16 cellular contexts compared by ENCODE assay signal in genomic region chr4:100391913-100392312, GRCh38.
DNase-seq lines count a peak whose midpoint lies in the region; ATAC-seq and TF ChIP-seq lines count a peak whose summit lies in the region.
"Had no signal": no experiment of that assay in that cellular context is flagged by ENCODE, and none has a peak within 500 bp of the region (broad histone marks: within the 10 kb centered on the region; RNA-seq: fewer than 3 reads in every experiment).

No MANE protein-coding gene starts in this region.

- no TSS peak for BruUV-seq in PC-3 (replicated peaks; lab: Mats Ljungman, UMichigan)

- no peaks in the 10 kb centered on the region for H3K79me2 ChIP-seq in PC-3 (ENCODE audit: low read length)

- H3K36me3 ChIP-seq in PC-3 (ENCODE audit: low read depth, low read length), result no peaks in the 10 kb centered on the region
- no peaks in the 10 kb centered on the region for H3K36me3 ChIP-seq in right atrium auricular region
- no peaks in the 10 kb centered on the region for H3K36me3 ChIP-seq in upper lobe of right lung
- H3K36me3 ChIP-seq: cardiac muscle cell had no signal

- H3K27me3 Mint-ChIP-seq in activated T-helper 1 cell treated with anti-CD3 and anti-CD28 coated beads, Interleukin-12 subunit alpha, Interleukin-12 subunit beta, Interleukin-2, Interleukin-4 antibody, amounts not matched to agents 30 ng/mL and 10 ng/mL and 1 ng/mL, durations not matched to agents 14 hours and 24 hours and 36 hours (ENCODE audit: insufficient read depth), result peaks cover 6% of the 10 kb centered on the region

- no peaks in the 10 kb centered on the region for H3K9me2 ChIP-seq in PC-3 (replicated peaks; ENCODE audit: low read length)

- H3K4me1 Mint-ChIP-seq in activated T-helper 1 cell treated with anti-CD3 and anti-CD28 coated beads, Interleukin-12 subunit alpha, Interleukin-12 subunit beta, Interleukin-2, Interleukin-4 antibody, amounts not matched to agents 30 ng/mL and 10 ng/mL and 1 ng/mL, durations not matched to agents 14 hours and 24 hours and 36 hours (ENCODE audit: low read depth), result peaks cover 5% of the 10 kb centered on the region
- H3K4me1 Mint-ChIP-seq: mesothelial cell of epicardium had no signal

- CTCF ChIA-PET in PC-3 (lab: Charles Lee), result no interaction called here

- ATAC-seq in PC-3 (peak; percentile 81), upper lobe of right lung (no peak)

- no peaks in the 10 kb centered on the region for H3K4me1 ChIP-seq in PC-3 (ENCODE audit: insufficient read depth, low read length)
- no peaks in the 10 kb centered on the region for H3K4me1 ChIP-seq in right atrium auricular region
- H3K4me1 ChIP-seq in upper lobe of right lung, result no peaks in the 10 kb centered on the region

- no peaks in the 10 kb centered on the region for H4K20me1 ChIP-seq in PC-3 (ENCODE audit: low read length)

- H3K4me3 ChIP-seq in PC-3 (ENCODE audit: low read length) (no peak overlapping the region), fibroblast of mammary gland (ENCODE audit: control insufficient read depth, low read depth, low read length) (no peak overlapping the region), right atrium auricular region (no peak overlapping the region), upper lobe of right lung (no peak overlapping the region)
- H3K4me3 ChIP-seq: cardiac muscle cell had no signal

- TF ChIP-seq CTCF in PC-3 (conservative IDR thresholded peaks at IDR 0.05; ENCODE audit: low read depth, low read length), result no peak
- no peak for TF ChIP-seq CTCF in fibroblast of mammary gland (conservative IDR thresholded peaks at IDR 0.05; ENCODE audit: control insufficient read depth, insufficient read depth, low read depth, low read length)
- TF ChIP-seq CTCF in right atrium auricular region (IDR thresholded peaks at IDR 0.05), result no peak
- TF ChIP-seq CTCF in upper lobe of right lung (IDR thresholded peaks at IDR 0.05), result no peak

- H3K27me3 ChIP-seq in PC-3 (ENCODE audit: low read length), result no peaks in the 10 kb centered on the region
- H3K27me3 ChIP-seq in right atrium auricular region, result no peaks in the 10 kb centered on the region
- no peaks in the 10 kb centered on the region for H3K27me3 ChIP-seq in upper lobe of right lung
- H3K27me3 ChIP-seq: cardiac muscle cell had no signal

- H3K4me2 ChIP-seq in PC-3 (ENCODE audit: low read length), result no peak overlapping the region

- 0 out of 2 replicates have a peak overlapping the region, but pooled peaks have one; percentile 16 for H3K27ac ChIP-seq in PC-3 (ENCODE audit: low read length)
- H3K27ac ChIP-seq in right atrium auricular region, result no peak overlapping the region
- H3K27ac ChIP-seq in upper lobe of right lung, result no peak overlapping the region
- H3K27ac ChIP-seq: cardiac muscle cell had no signal

- DNase-seq in AG08396 (ENCODE audit: low spot score), result peak; percentile 5
- peak; percentile 55 for DNase-seq in HCEC 1CT
- peak; percentile 61 for DNase-seq in PC-3
- DNase-seq in fibroblast of mammary gland (ENCODE audit: low read depth), result peak; percentile 69
- DNase-seq in right atrium auricular region (ENCODE audit: low spot score), result no peak
- no peak for DNase-seq in activated T-helper 1 cell treated with anti-CD3 and anti-CD28 coated beads, Interleukin-12 subunit alpha, Interleukin-12 subunit beta, Interleukin-2, Interleukin-4 antibody, amounts not matched to agents 30 ng/mL and 10 ng/mL and 1 ng/mL, durations not matched to agents 14 hours and 24 hours and 36 hours (ENCODE audit: low spot score)
- DNase-seq in amniotic stem cell (lab: John Stamatoyannopoulos, UW), result no peak
- DNase-seq in upper lobe of right lung, result no peak
- DNase-seq: activated CD4-positive, alpha-beta T cell treated with anti-CD3 and anti-CD28 coated beads for 48 hours; activated T-cell treated with anti-CD3 and anti-CD28 coated beads, Interleukin-2, amount 50 U/mL, for 72 hours; AML-193; DMS53; H7; NCI-H187 treated with DMSO at 0.1 percent for 48 hours had no signal

- no peak overlapping the region for H3K9ac ChIP-seq in PC-3 (ENCODE audit: low read length)

- no peak overlapping the region for H3K27ac Mint-ChIP-seq in activated T-helper 1 cell treated with anti-CD3 and anti-CD28 coated beads, Interleukin-12 subunit alpha, Interleukin-12 subunit beta, Interleukin-2, Interleukin-4 antibody, amounts not matched to agents 30 ng/mL and 10 ng/mL and 1 ng/mL, durations not matched to agents 14 hours and 24 hours and 36 hours
- H3K27ac Mint-ChIP-seq: activated T-cell treated with anti-CD3 and anti-CD28 coated beads, Interleukin-2, amount 50 U/mL, for 72 hours; mesothelial cell of epicardium had no signal

- intact Hi-C loops in PC-3 (cut with micrococcal nuclease) (no loop called here), upper lobe of right lung (cut with DNase I) (no loop called here)
- intact Hi-C loops in activated T-helper 1 cell treated with anti-CD3 and anti-CD28 coated beads, Interleukin-12 subunit alpha, Interleukin-12 subunit beta, Interleukin-2, Interleukin-4 antibody, amounts not matched to agents 30 ng/mL and 10 ng/mL and 1 ng/mL, durations not matched to agents 14 hours and 24 hours and 36 hours (cut with micrococcal nuclease), result no loop called here

- no peaks in the 10 kb centered on the region for H3K9me3 Mint-ChIP-seq in activated T-helper 1 cell treated with anti-CD3 and anti-CD28 coated beads, Interleukin-12 subunit alpha, Interleukin-12 subunit beta, Interleukin-2, Interleukin-4 antibody, amounts not matched to agents 30 ng/mL and 10 ng/mL and 1 ng/mL, durations not matched to agents 14 hours and 24 hours and 36 hours
- H3K9me3 Mint-ChIP-seq: activated T-cell treated with anti-CD3 and anti-CD28 coated beads, Interleukin-2, amount 50 U/mL, for 72 hours had no signal

- H3K36me3 Mint-ChIP-seq in activated T-helper 1 cell treated with anti-CD3 and anti-CD28 coated beads, Interleukin-12 subunit alpha, Interleukin-12 subunit beta, Interleukin-2, Interleukin-4 antibody, amounts not matched to agents 30 ng/mL and 10 ng/mL and 1 ng/mL, durations not matched to agents 14 hours and 24 hours and 36 hours (ENCODE audit: low read depth), result no peaks in the 10 kb centered on the region
- H3K36me3 Mint-ChIP-seq: mesothelial cell of epicardium had no signal

- no peak overlapping the region for H2AFZ ChIP-seq in PC-3 (ENCODE audit: low read length)

- no peak overlapping the region for H3K4me3 Mint-ChIP-seq in activated T-helper 1 cell treated with anti-CD3 and anti-CD28 coated beads, Interleukin-12 subunit alpha, Interleukin-12 subunit beta, Interleukin-2, Interleukin-4 antibody, amounts not matched to agents 30 ng/mL and 10 ng/mL and 1 ng/mL, durations not matched to agents 14 hours and 24 hours and 36 hours
- H3K4me3 Mint-ChIP-seq: activated T-cell treated with anti-CD3 and anti-CD28 coated beads, Interleukin-2, amount 50 U/mL, for 72 hours; mesothelial cell of epicardium had no signal

- no peaks in the 10 kb centered on the region for H3K9me3 ChIP-seq in PC-3 (ENCODE audit: low read length)
- no peaks in the 10 kb centered on the region for H3K9me3 ChIP-seq in right atrium auricular region
- no peaks in the 10 kb centered on the region for H3K9me3 ChIP-seq in upper lobe of right lung

- POLR2A ChIA-PET in PC-3 (lab: Charles Lee; ENCODE audit: unreplicated experiment), result no interaction called here

- no peaks in the 10 kb centered on the region for H3F3A ChIP-seq in PC-3 (ENCODE audit: low read length, unreplicated experiment)

Comparison
In these comparisons a context has a peak if more than half of its experiments do, and no peak if none do; other contexts are left out.
1. DNase-seq: peak in AG08396 (single experiment), HCEC 1CT (single experiment), PC-3 (single experiment) and fibroblast of mammary gland (single experiment); none in right atrium auricular region (single experiment), activated T-helper 1 cell treated with anti-CD3 and anti-CD28 coated beads, Interleukin-12 subunit alpha, Interleukin-12 subunit beta, Interleukin-2, Interleukin-4 antibody, amounts not matched to agents 30 ng/mL and 10 ng/mL and 1 ng/mL, durations not matched to agents 14 hours and 24 hours and 36 hours (single experiment), amniotic stem cell (single experiment) and upper lobe of right lung (single experiment).